ENCODE assay signal across 1 cellular context in the genomic region with DNA sequence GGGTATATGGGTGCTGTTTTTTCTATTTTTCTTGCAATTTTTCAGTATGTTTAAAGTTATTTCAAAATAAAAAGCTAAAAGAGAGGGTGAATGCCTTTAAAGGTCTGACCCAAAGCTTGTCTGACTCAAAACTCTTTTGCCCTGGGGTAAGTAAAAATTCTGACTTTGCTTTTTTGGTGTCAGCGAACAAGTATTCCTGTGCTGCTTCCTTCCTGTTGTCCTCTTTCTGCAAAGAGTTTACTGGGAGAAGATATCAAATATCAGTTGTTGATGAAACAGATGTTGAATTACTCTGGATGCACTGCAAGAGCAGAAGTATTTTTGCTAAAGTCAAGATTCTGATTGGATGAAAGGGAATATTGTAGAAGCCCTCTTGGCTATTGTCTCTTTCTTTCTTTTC.
TF ChIP-seq lines count a peak whose summit lies in the region.

No MANE protein-coding gene starts in this region.

TF ChIP-seq in GM23338, 12 proteins besides CTCF, POLR2A, EP300 and RAD21 (continued from another document):
- TF ChIP-seq, protein P1, sequence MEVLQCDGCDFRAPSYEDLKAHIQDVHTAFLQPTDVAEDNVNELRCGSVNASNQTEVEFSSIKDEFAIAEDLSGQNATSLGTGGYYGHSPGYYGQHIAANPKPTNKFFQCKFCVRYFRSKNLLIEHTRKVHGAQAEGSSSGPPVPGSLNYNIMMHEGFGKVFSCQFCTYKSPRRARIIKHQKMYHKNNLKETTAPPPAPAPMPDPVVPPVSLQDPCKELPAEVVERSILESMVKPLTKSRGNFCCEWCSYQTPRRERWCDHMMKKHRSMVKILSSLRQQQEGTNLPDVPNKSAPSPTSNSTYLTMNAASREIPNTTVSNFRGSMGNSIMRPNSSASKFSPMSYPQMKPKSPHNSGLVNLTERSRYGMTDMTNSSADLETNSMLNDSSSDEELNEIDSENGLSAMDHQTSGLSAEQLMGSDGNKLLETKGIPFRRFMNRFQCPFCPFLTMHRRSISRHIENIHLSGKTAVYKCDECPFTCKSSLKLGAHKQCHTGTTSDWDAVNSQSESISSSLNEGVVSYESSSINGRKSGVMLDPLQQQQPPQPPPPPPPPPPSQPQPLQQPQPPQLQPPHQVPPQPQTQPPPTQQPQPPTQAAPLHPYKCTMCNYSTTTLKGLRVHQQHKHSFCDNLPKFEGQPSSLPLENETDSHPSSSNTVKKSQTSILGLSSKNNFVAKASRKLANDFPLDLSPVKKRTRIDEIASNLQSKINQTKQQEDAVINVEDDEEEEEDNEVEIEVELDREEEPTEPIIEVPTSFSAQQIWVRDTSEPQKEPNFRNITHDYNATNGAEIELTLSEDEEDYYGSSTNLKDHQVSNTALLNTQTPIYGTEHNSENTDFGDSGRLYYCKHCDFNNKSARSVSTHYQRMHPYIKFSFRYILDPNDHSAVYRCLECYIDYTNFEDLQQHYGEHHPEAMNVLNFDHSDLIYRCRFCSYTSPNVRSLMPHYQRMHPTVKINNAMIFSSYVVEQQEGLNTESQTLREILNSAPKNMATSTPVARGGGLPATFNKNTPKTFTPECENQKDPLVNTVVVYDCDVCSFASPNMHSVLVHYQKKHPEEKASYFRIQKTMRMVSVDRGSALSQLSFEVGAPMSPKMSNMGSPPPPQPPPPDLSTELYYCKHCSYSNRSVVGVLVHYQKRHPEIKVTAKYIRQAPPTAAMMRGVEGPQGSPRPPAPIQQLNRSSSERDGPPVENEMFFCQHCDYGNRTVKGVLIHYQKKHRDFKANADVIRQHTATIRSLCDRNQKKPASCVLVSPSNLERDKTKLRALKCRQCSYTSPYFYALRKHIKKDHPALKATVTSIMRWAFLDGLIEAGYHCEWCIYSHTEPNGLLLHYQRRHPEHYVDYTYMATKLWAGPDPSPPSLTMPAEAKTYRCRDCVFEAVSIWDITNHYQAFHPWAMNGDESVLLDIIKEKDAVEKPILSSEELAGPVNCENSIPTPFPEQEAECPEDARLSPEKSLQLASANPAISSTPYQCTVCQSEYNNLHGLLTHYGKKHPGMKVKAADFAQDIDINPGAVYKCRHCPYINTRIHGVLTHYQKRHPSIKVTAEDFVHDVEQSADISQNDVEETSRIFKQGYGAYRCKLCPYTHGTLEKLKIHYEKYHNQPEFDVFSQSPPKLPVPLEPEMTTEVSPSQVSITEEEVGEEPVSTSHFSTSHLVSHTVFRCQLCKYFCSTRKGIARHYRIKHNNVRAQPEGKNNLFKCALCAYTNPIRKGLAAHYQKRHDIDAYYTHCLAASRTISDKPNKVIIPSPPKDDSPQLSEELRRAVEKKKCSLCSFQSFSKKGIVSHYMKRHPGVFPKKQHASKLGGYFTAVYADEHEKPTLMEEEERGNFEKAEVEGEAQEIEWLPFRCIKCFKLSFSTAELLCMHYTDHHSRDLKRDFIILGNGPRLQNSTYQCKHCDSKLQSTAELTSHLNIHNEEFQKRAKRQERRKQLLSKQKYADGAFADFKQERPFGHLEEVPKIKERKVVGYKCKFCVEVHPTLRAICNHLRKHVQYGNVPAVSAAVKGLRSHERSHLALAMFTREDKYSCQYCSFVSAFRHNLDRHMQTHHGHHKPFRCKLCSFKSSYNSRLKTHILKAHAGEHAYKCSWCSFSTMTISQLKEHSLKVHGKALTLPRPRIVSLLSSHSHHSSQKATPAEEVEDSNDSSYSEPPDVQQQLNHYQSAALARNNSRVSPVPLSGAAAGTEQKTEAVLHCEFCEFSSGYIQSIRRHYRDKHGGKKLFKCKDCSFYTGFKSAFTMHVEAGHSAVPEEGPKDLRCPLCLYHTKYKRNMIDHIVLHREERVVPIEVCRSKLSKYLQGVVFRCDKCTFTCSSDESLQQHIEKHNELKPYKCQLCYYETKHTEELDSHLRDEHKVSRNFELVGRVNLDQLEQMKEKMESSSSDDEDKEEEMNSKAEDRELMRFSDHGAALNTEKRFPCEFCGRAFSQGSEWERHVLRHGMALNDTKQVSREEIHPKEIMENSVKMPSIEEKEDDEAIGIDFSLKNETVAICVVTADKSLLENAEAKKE (CRISPR knock-in tag; IDR thresholded peaks at IDR 0.05): no peak
- TF ChIP-seq POLR2AphosphoS5 (IDR thresholded peaks at IDR 0.05; ENCODE audit: low read depth) (no peak), EZH2 (IDR thresholded peaks at IDR 0.05; ENCODE audit: low read depth, unreplicated experiment) (no peak), STAT1 (IDR thresholded peaks at IDR 0.05; ENCODE audit: unreplicated experiment) (no peak), EZH2phosphoT487 (IDR thresholded peaks at IDR 0.05; ENCODE audit: unreplicated experiment) (no peak), JUNB (IDR thresholded peaks at IDR 0.05; ENCODE audit: unreplicated experiment) (no peak), ZNF331 (CRISPR knock-in tag; IDR thresholded peaks at IDR 0.05; ENCODE audit: low read depth) (no peak)
- TF ChIP-seq, protein P2, sequence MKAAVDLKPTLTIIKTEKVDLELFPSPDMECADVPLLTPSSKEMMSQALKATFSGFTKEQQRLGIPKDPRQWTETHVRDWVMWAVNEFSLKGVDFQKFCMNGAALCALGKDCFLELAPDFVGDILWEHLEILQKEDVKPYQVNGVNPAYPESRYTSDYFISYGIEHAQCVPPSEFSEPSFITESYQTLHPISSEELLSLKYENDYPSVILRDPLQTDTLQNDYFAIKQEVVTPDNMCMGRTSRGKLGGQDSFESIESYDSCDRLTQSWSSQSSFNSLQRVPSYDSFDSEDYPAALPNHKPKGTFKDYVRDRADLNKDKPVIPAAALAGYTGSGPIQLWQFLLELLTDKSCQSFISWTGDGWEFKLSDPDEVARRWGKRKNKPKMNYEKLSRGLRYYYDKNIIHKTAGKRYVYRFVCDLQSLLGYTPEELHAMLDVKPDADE (IDR thresholded peaks at IDR 0.05): no peak
TF ChIP-seq in GM23338: peak in this region for 0.
